14 cellular contexts compared by ENCODE assay signal in genomic region chr2:197121756-197122385, GRCh38.
DNase-seq lines count a peak whose midpoint lies in the region; ATAC-seq and TF ChIP-seq lines count a peak whose summit lies in the region.
"Had no signal": no experiment of that assay in that cellular context is flagged by ENCODE, and none has a peak within 500 bp of the region (broad histone marks: within the 10 kb centered on the region; RNA-seq: fewer than 3 reads in every experiment).

No MANE protein-coding gene starts in this region.

- H3K9me3 Mint-ChIP-seq in activated naive CD4-positive, alpha-beta T cell treated with anti-CD3 and anti-CD28 coated beads, Interleukin-2, amount 10 ng/mL, durations not matched to agents 7 days and 5 days = no peaks in the 10 kb centered on the region
- no peaks in the 10 kb centered on the region for H3K9me3 Mint-ChIP-seq in activated naive CD4-positive, alpha-beta T cell treated with anti-CD3 and anti-CD28 coated beads, Interleukin-2, amount 50 U/mL, for 72 hours
- no peaks in the 10 kb centered on the region for H3K9me3 Mint-ChIP-seq in activated CD4-positive, alpha-beta memory T cell treated with anti-CD3 and anti-CD28 coated beads for 36 hours
- H3K9me3 Mint-ChIP-seq in stimulated activated naive B cell treated with anti-CD40 and anti-IgM and Interleukin-4, amounts not matched to agents 10 μg/mL and 1 μg/mL and 100 μg/mL, for 72 hours = no peaks in the 10 kb centered on the region

- peak overlapping the region; percentile 82 for H3K27ac Mint-ChIP-seq in activated naive CD4-positive, alpha-beta T cell treated with anti-CD3 and anti-CD28 coated beads, Interleukin-2, amount 10 ng/mL, durations not matched to agents 7 days and 5 days
- peak overlapping the region in 1 of 2 donors; percentile 75 for H3K27ac Mint-ChIP-seq in activated naive CD4-positive, alpha-beta T cell treated with anti-CD3 and anti-CD28 coated beads, Interleukin-2, amount 50 U/mL, for 72 hours
- H3K27ac Mint-ChIP-seq in activated CD4-positive, alpha-beta memory T cell treated with anti-CD3 and anti-CD28 coated beads for 36 hours = peak overlapping the region; percentile 19
- H3K27ac Mint-ChIP-seq in stimulated activated naive B cell treated with anti-CD40 and anti-IgM and Interleukin-4, amounts not matched to agents 10 μg/mL and 1 μg/mL and 100 μg/mL, for 72 hours = peak overlapping the region; percentile 65

- no peak for TF ChIP-seq CTCF in fibroblast of pulmonary artery (IDR thresholded peaks at IDR 0.05; ENCODE audit: low read length, missing control alignments)

- CTCF ChIA-PET in activated naive CD4-positive, alpha-beta T cell treated with anti-CD3 and anti-CD28 coated beads, Interleukin-2, amount 10 ng/mL, durations not matched to agents 7 days and 5 days (lab: Charles Lee) = interaction anchor here (2.2 to 2.5 kb wide), 2 partner anchors 9 to 47 kb away, joined by 9 to 11 read pairs; no protein-coding TSS in a partner anchor
- CTCF ChIA-PET in activated CD4-positive, alpha-beta memory T cell treated with anti-CD3 and anti-CD28 coated beads for 36 hours (lab: Charles Lee) = interaction anchor here (0.8 to 5.3 kb wide), 4 partner anchors 8 to 68 kb away, joined by 3 to 44 read pairs (median 18); no protein-coding TSS in a partner anchor

- H3K4me1 Mint-ChIP-seq in activated naive CD4-positive, alpha-beta T cell treated with anti-CD3 and anti-CD28 coated beads, Interleukin-2, amount 10 ng/mL, durations not matched to agents 7 days and 5 days = peaks cover 34% of the 10 kb centered on the region
- peaks cover 37% of the 10 kb centered on the region for H3K4me1 Mint-ChIP-seq in activated CD4-positive, alpha-beta memory T cell treated with anti-CD3 and anti-CD28 coated beads for 36 hours (ENCODE audit: low read depth)
- H3K4me1 Mint-ChIP-seq in stimulated activated naive B cell treated with anti-CD40 and anti-IgM and Interleukin-4, amounts not matched to agents 10 μg/mL and 1 μg/mL and 100 μg/mL, for 72 hours = peaks cover 11 to 18% of the 10 kb centered on the region in 2 donors

- intact Hi-C loops in activated CD4-positive, alpha-beta memory T cell treated with anti-CD3 and anti-CD28 coated beads for 36 hours (cut with micrococcal nuclease) = no loop called here

- H3K36me3 Mint-ChIP-seq in activated naive CD4-positive, alpha-beta T cell treated with anti-CD3 and anti-CD28 coated beads, Interleukin-2, amount 10 ng/mL, durations not matched to agents 7 days and 5 days = peaks cover 76% of the 10 kb centered on the region
- H3K36me3 Mint-ChIP-seq in activated naive CD4-positive, alpha-beta T cell treated with anti-CD3 and anti-CD28 coated beads, Interleukin-2, amount 50 U/mL, for 72 hours = peaks cover 26 to 32% of the 10 kb centered on the region in 2 donors
- H3K36me3 Mint-ChIP-seq in activated CD4-positive, alpha-beta memory T cell treated with anti-CD3 and anti-CD28 coated beads for 36 hours = peaks cover 39% of the 10 kb centered on the region
- H3K36me3 Mint-ChIP-seq in stimulated activated naive B cell treated with anti-CD40 and anti-IgM and Interleukin-4, amounts not matched to agents 10 μg/mL and 1 μg/mL and 100 μg/mL, for 72 hours = peaks cover 46 to 60% of the 10 kb centered on the region in 2 donors

- no peak overlapping the region for H3K4me3 ChIP-seq in fibroblast of pulmonary artery (replicated peaks; ENCODE audit: low read depth, low read length)
- H3K4me3 ChIP-seq: right atrium auricular region, vagina had no signal

- DNase-seq in activated naive CD4-positive, alpha-beta T cell treated with anti-CD3 and anti-CD28 coated beads, Interleukin-2, amount 10 ng/mL, durations not matched to agents 7 days and 5 days = no peak
- no peak for DNase-seq in activated naive CD4-positive, alpha-beta T cell treated with anti-CD3 and anti-CD28 coated beads, Interleukin-2, amount 50 U/mL, for 72 hours (ENCODE audit: low spot score in 2 of 2)
- no peak for DNase-seq in activated CD4-positive, alpha-beta memory T cell treated with anti-CD3 and anti-CD28 coated beads for 36 hours
- DNase-seq in fibroblast of pulmonary artery (ENCODE audit: low read depth) = peak; percentile 47
- DNase-seq in stimulated activated naive B cell treated with anti-CD40 and anti-IgM and Interleukin-4, amounts not matched to agents 10 μg/mL and 1 μg/mL and 100 μg/mL, for 72 hours = no peak
- DNase-seq in OCI-M1 (lab: John Stamatoyannopoulos, UW) = no peak
- no peak for DNase-seq in effector CD4-positive, alpha-beta T cell
- no peak for DNase-seq in stimulated activated CD8-positive, alpha-beta memory T cell treated with anti-CD3 and anti-CD28 coated beads, Interleukin-4, amount 100 ng/mL, for 48 hours
- DNase-seq: activated T-cell treated with anti-CD3 and anti-CD28 coated beads, Interleukin-2, amount 50 U/mL, for 1 hour; anterior cingulate cortex; cerebellar nuclear complex; NCI-H187 had no signal

- POLR2A ChIA-PET in activated CD4-positive, alpha-beta memory T cell treated with anti-CD3 and anti-CD28 coated beads for 36 hours (lab: Charles Lee) = no interaction called here

- peak overlapping the region; percentile 17 for H3K4me3 Mint-ChIP-seq in activated naive CD4-positive, alpha-beta T cell treated with anti-CD3 and anti-CD28 coated beads, Interleukin-2, amount 10 ng/mL, durations not matched to agents 7 days and 5 days
- H3K4me3 Mint-ChIP-seq in activated CD4-positive, alpha-beta memory T cell treated with anti-CD3 and anti-CD28 coated beads for 36 hours = no peak overlapping the region
- H3K4me3 Mint-ChIP-seq in stimulated activated naive B cell treated with anti-CD40 and anti-IgM and Interleukin-4, amounts not matched to agents 10 μg/mL and 1 μg/mL and 100 μg/mL, for 72 hours = peak overlapping the region in 1 of 2 donors; percentile 17

- no peaks in the 10 kb centered on the region for H3K27me3 Mint-ChIP-seq in activated naive CD4-positive, alpha-beta T cell treated with anti-CD3 and anti-CD28 coated beads, Interleukin-2, amount 10 ng/mL, durations not matched to agents 7 days and 5 days
- H3K27me3 Mint-ChIP-seq in activated CD4-positive, alpha-beta memory T cell treated with anti-CD3 and anti-CD28 coated beads for 36 hours = no peaks in the 10 kb centered on the region
- no peaks in the 10 kb centered on the region for H3K27me3 Mint-ChIP-seq in stimulated activated naive B cell treated with anti-CD40 and anti-IgM and Interleukin-4, amounts not matched to agents 10 μg/mL and 1 μg/mL and 100 μg/mL, for 72 hours

- ATAC-seq in activated naive CD4-positive, alpha-beta T cell treated with anti-CD3 and anti-CD28 coated beads, Interleukin-2, amount 50 U/mL, for 72 hours = no peak
- no peak for ATAC-seq in stimulated activated naive B cell treated with anti-CD40 and anti-IgM and Interleukin-4, amounts not matched to agents 10 μg/mL and 1 μg/mL and 100 μg/mL, for 72 hours (replicated peaks)
